In genomic region chr19:16111909-16112752, GRCh38 we compare ENCODE assay signal across 9 cellular contexts. TPM values are rescaled to one million over a fixed set of nuclear protein-coding genes. Genes with fewer than 3 reads are reported as not detected.
DNase-seq lines count a peak whose midpoint lies in the region; ATAC-seq and TF ChIP-seq lines count a peak whose summit lies in the region.
"Had no signal": no experiment of that assay in that cellular context is flagged by ENCODE, and none has a peak within 500 bp of the region (broad histone marks: within the 10 kb centered on the region; RNA-seq: fewer than 3 reads in every experiment).

No MANE protein-coding gene starts in this region.

- TF ChIP-seq POLR2A in erythroblast (IDR thresholded peaks at IDR 0.05; ENCODE audit: low read length) (no peak), ovary (IDR thresholded peaks at IDR 0.05) (peak; percentile 68)

- TF ChIP-seq EP300 in ovary (IDR thresholded peaks at IDR 0.05) = no peak

- peak overlapping the region; percentile 90 for H3K4me3 ChIP-seq in GM08714 (ENCODE audit: low read length)
- H3K4me3 ChIP-seq in PC-3 (ENCODE audit: low read length) = peak overlapping the region; percentile 96
- peak overlapping the region; percentile 99 for H3K4me3 ChIP-seq in ovary

- DNase-seq in PC-3 (no peak), erythroblast (lab: John Stamatoyannopoulos, UW) (peak; percentile 41 to 60), ovary (no peak), NOMO-1 (lab: John Stamatoyannopoulos, UW; ENCODE audit: unreplicated experiment in 2 of 2) (no peak), SKM-1 treated with dmso at 0.1 percent for 144 hours (lab: John Stamatoyannopoulos, UW; ENCODE audit: unreplicated experiment) (no peak), NOMO-1 treated with DMSO at 0.1 percent for 48 hours (lab: John Stamatoyannopoulos, UW; ENCODE audit: unreplicated experiment) (no peak), GM19240 (ENCODE audit: insufficient read length, low spot score) (no peak)

- H3K27ac ChIP-seq in PC-3 (ENCODE audit: low read length) (peak overlapping the region; percentile 48), ovary (peak overlapping the region; percentile 69 to 82)

- H3K27me3 ChIP-seq in PC-3 (ENCODE audit: low read length) (no peaks in the 10 kb centered on the region), ovary (no peaks in the 10 kb centered on the region)

- H3K36me3 ChIP-seq in PC-3 (ENCODE audit: low read depth, low read length) = no peaks in the 10 kb centered on the region; the same call in 1 of the 2 replicates
- H3K36me3 ChIP-seq in ovary = no peaks in the 10 kb centered on the region

- no peak for TF ChIP-seq CTCF in PC-3 (conservative IDR thresholded peaks at IDR 0.05; ENCODE audit: low read depth, low read length)
- no peak for TF ChIP-seq CTCF in ovary (IDR thresholded peaks at IDR 0.05)

- H3K4me2 ChIP-seq in PC-3 (ENCODE audit: low read length) = peak overlapping the region; percentile 94

- BruUV-seq in PC-3 (replicated peaks; lab: Mats Ljungman, UMichigan) = TSS peak; percentile 75

- H4K20me1 ChIP-seq in PC-3 (ENCODE audit: low read length) = no peaks in the 10 kb centered on the region

- ATAC-seq in PC-3 = peak; percentile 2; the same call in 1 of the 2 replicates

- intact Hi-C loops in PC-3 (cut with micrococcal nuclease) = loop anchor here (1.0 to 2.0 kb wide), 7 partner anchors 19 to 73 kb away; partner anchors contain the start of gene FAM32A
- intact Hi-C loops in ovary (cut with DNase I) = loop anchor here in 2 of 4 donors (5.0 to 10.0 kb wide), 5 partner anchors 35 to 997 kb away; partner anchors contain the start of genes FAM32A (in 1 of the 2) and TPM4 (in 1 of the 2)

- WGBS in ovary, 3 donors = 1% methylated on average over 37 of the region's 37 CpGs

- peak overlapping the region; percentile 96 for H3K9ac ChIP-seq in PC-3 (ENCODE audit: low read length)

- no peaks in the 10 kb centered on the region for H3F3A ChIP-seq in PC-3 (ENCODE audit: low read length, unreplicated experiment)

- peak overlapping the region; percentile 79 for H2AFZ ChIP-seq in PC-3 (ENCODE audit: low read length)

- no peaks in the 10 kb centered on the region for H3K9me3 ChIP-seq in PC-3 (ENCODE audit: low read length)
- no peaks in the 10 kb centered on the region for H3K9me3 ChIP-seq in ovary

- no peaks in the 10 kb centered on the region for H3K9me2 ChIP-seq in PC-3 (replicated peaks; ENCODE audit: low read length)

- H3K79me2 ChIP-seq in PC-3 (ENCODE audit: low read length) = peaks cover 54% of the 10 kb centered on the region

- CTCF ChIA-PET in PC-3 (lab: Charles Lee) = interaction anchor here (0.5 kb wide), 2 partner anchors 69 to 70 kb away, joined by 3 to 4 read pairs; no protein-coding TSS in a partner anchor

- H3K4me1 ChIP-seq in PC-3 (ENCODE audit: insufficient read depth, low read length) (peaks cover 15% of the 10 kb centered on the region), ovary (ENCODE audit: insufficient read depth) (peaks cover 8% of the 10 kb centered on the region)

- POLR2A ChIA-PET in PC-3 (lab: Charles Lee; ENCODE audit: unreplicated experiment) = interaction anchor here (0.5 to 0.6 kb wide), 2 partner anchors 33 to 50 kb away, joined by 8 to 13 read pairs; no protein-coding TSS in a partner anchor

RNA-seq across cellular contexts. Expression of gene RAB8A, which starts 0.4 kb away (rescaled TPM):
- total RNA-seq in PC-3 (2014; rRNA removed) (65.7 and 94.5 TPM in 2 replicates), ovary (10 to 100 TPM; 17.2 to 70.5 (median 52.9) TPM)
- 100 to 1,000 TPM in 1 of 2 donors, 10 to 100 TPM in 1; 23.8 to 114 TPM for polyA plus RNA-seq in ovary

RNA-seq across cellular contexts. Expression of gene HSH2D, which starts 31.4 kb away (rescaled TPM):
- 10.9 and 14.5 TPM in 2 replicates for total RNA-seq in PC-3 (2014; rRNA removed)
- total RNA-seq in ovary = 1 to 10 TPM in 2 of 7 donors, under 1 TPM in 5; 0.20 to 1.3 (median 0.31) TPM
- under 1 TPM; 0.21 to 0.68 TPM for polyA plus RNA-seq in ovary
- total RNA-seq: NCI-H460 had no signal

RNA-seq across cellular contexts. Expression of gene TPM4, which starts 35.8 kb away (rescaled TPM):
- total RNA-seq in PC-3 (2014; rRNA removed) (135 and 167 TPM in 2 replicates), ovary (100 to 1,000 TPM; 286 to 642 (median 554) TPM)
- polyA plus RNA-seq in ovary = 100 to 1,000 TPM; 347 to 664 TPM

Comparison
In these comparisons a context has a peak if more than half of its experiments do, and no peak if none do; other contexts are left out.
1. DNase-seq: peak in erythroblast (2 of 2); none in PC-3 (single experiment), ovary (0 of 5), NOMO-1 (0 of 2), SKM-1 treated with dmso at 0.1 percent for 144 hours (single experiment), NOMO-1 treated with DMSO at 0.1 percent for 48 hours (single experiment) and GM19240 (single experiment).
2. Peak in every context shown above with its lines, with median percentiles within 50 percentile points of each other: H3K4me3 ChIP-seq.